In genomic region chr20:63037669-63038268, GRCh38 we compare ENCODE assay signal across 1 cellular context.
TF ChIP-seq lines count a peak whose summit lies in the region.

No MANE protein-coding gene starts in this region.

TF ChIP-seq in GM23338, 12 proteins besides CTCF, POLR2A, EP300 and RAD21 (continued from another document):
- no peak for TF ChIP-seq ETS1 (IDR thresholded peaks at IDR 0.05)
- TF ChIP-seq ZNF114 (CRISPR knock-in tag; IDR thresholded peaks at IDR 0.05): no peak
- no peak for TF ChIP-seq JUNB (IDR thresholded peaks at IDR 0.05; ENCODE audit: unreplicated experiment)
- TF ChIP-seq ZNF331 (CRISPR knock-in tag; IDR thresholded peaks at IDR 0.05; ENCODE audit: low read depth): no peak
- TF ChIP-seq REST (IDR thresholded peaks at IDR 0.05; ENCODE audit: unreplicated experiment): no peak
